In genomic region chr20:50389437-50389807, GRCh38 we compare ENCODE assay signal across 1 cellular context.
TF ChIP-seq lines count a peak whose summit lies in the region.

No MANE protein-coding gene starts in this region.

TF ChIP-seq in HepG2, 621 proteins besides CTCF, POLR2A, EP300 and RAD21 (continued from another document and continues in another):
- TF ChIP-seq, protein P1, sequence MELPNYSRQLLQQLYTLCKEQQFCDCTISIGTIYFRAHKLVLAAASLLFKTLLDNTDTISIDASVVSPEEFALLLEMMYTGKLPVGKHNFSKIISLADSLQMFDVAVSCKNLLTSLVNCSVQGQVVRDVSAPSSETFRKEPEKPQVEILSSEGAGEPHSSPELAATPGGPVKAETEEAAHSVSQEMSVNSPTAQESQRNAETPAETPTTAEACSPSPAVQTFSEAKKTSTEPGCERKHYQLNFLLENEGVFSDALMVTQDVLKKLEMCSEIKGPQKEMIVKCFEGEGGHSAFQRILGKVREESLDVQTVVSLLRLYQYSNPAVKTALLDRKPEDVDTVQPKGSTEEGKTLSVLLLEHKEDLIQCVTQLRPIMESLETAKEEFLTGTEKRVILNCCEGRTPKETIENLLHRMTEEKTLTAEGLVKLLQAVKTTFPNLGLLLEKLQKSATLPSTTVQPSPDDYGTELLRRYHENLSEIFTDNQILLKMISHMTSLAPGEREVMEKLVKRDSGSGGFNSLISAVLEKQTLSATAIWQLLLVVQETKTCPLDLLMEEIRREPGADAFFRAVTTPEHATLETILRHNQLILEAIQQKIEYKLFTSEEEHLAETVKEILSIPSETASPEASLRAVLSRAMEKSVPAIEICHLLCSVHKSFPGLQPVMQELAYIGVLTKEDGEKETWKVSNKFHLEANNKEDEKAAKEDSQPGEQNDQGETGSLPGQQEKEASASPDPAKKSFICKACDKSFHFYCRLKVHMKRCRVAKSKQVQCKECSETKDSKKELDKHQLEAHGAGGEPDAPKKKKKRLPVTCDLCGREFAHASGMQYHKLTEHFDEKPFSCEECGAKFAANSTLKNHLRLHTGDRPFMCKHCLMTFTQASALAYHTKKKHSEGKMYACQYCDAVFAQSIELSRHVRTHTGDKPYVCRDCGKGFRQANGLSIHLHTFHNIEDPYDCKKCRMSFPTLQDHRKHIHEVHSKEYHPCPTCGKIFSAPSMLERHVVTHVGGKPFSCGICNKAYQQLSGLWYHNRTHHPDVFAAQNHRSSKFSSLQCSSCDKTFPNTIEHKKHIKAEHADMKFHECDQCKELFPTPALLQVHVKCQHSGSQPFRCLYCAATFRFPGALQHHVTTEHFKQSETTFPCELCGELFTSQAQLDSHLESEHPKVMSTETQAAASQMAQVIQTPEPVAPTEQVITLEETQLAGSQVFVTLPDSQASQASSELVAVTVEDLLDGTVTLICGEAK (IDR thresholded peaks at IDR 0.05), result no peak
- TF ChIP-seq, protein P1 (CRISPR knock-in tag; IDR thresholded peaks at IDR 0.05), result no peak; the same call in 1 of the 2 replicates
- no peak for TF ChIP-seq MAFG (CRISPR knock-in tag; IDR thresholded peaks at IDR 0.05)
- no peak for TF ChIP-seq ZNF619 (CRISPR knock-in tag; IDR thresholded peaks at IDR 0.05)
- peak; percentile 10; the same call in 1 of the 2 replicates for TF ChIP-seq KDM2A (CRISPR knock-in tag; IDR thresholded peaks at IDR 0.05; ENCODE audit: borderline replicate concordance, low read depth)
- TF ChIP-seq TFDP1 (CRISPR knock-in tag; IDR thresholded peaks at IDR 0.05; ENCODE audit: borderline replicate concordance), result peak; percentile 51; the same call in 1 of the 2 replicates
- TF ChIP-seq SKI (IDR thresholded peaks at IDR 0.05; ENCODE audit: partially characterized antibody), result peak; percentile 54
- no peak for TF ChIP-seq PAX8 (CRISPR knock-in tag; IDR thresholded peaks at IDR 0.05; ENCODE audit: borderline replicate concordance)
- no peak for TF ChIP-seq ZNF367 (CRISPR knock-in tag; IDR thresholded peaks at IDR 0.05; ENCODE audit: borderline replicate concordance)
- no peak for TF ChIP-seq PBX3 (CRISPR knock-in tag; IDR thresholded peaks at IDR 0.05; ENCODE audit: borderline replicate concordance)
- no peak for TF ChIP-seq SRSF4 (IDR thresholded peaks at IDR 0.05; ENCODE audit: low read depth, low read length, poor library complexity, severe bottlenecking)
- TF ChIP-seq NFYB (CRISPR knock-in tag; IDR thresholded peaks at IDR 0.05), result no peak
- TF ChIP-seq ARID5B (CRISPR knock-in tag; IDR thresholded peaks at IDR 0.05), result peak; percentile 93
- no peak for TF ChIP-seq ZBTB2 (CRISPR knock-in tag; IDR thresholded peaks at IDR 0.05; ENCODE audit: low read depth)
- TF ChIP-seq ZNF7 (CRISPR knock-in tag; IDR thresholded peaks at IDR 0.05), result peak; percentile 26; the same call in 1 of the 2 replicates
- TF ChIP-seq, protein P2, sequence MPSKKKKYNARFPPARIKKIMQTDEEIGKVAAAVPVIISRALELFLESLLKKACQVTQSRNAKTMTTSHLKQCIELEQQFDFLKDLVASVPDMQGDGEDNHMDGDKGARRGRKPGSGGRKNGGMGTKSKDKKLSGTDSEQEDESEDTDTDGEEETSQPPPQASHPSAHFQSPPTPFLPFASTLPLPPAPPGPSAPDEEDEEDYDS (CRISPR knock-in tag; IDR thresholded peaks at IDR 0.05), result 0 out of 2 replicates have a peak, but pooled peaks have one; percentile 32
- no peak for TF ChIP-seq ZNF282 (IDR thresholded peaks at IDR 0.05; ENCODE audit: partially characterized antibody)
- peak; percentile 17; the same call in 1 of the 2 replicates for TF ChIP-seq ELF1 (CRISPR knock-in tag; IDR thresholded peaks at IDR 0.05)
- no peak for TF ChIP-seq ZIK1 (CRISPR knock-in tag; IDR thresholded peaks at IDR 0.05; ENCODE audit: borderline replicate concordance, low read depth)
- TF ChIP-seq TEAD2 (CRISPR knock-in tag; IDR thresholded peaks at IDR 0.05), result no peak
- no peak for TF ChIP-seq ZBTB14 (CRISPR knock-in tag; IDR thresholded peaks at IDR 0.05)
- TF ChIP-seq ARNT (IDR thresholded peaks at IDR 0.05), result no peak
- TF ChIP-seq, protein P3, sequence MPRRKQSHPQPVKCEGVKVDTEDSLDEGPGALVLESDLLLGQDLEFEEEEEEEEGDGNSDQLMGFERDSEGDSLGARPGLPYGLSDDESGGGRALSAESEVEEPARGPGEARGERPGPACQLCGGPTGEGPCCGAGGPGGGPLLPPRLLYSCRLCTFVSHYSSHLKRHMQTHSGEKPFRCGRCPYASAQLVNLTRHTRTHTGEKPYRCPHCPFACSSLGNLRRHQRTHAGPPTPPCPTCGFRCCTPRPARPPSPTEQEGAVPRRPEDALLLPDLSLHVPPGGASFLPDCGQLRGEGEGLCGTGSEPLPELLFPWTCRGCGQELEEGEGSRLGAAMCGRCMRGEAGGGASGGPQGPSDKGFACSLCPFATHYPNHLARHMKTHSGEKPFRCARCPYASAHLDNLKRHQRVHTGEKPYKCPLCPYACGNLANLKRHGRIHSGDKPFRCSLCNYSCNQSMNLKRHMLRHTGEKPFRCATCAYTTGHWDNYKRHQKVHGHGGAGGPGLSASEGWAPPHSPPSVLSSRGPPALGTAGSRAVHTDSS (CRISPR knock-in tag; conservative IDR thresholded peaks at IDR 0.05), result no peak
- no peak for TF ChIP-seq ZZZ3 (CRISPR knock-in tag; IDR thresholded peaks at IDR 0.05; ENCODE audit: borderline replicate concordance)
- no peak for TF ChIP-seq PRMT3 (CRISPR knock-in tag; IDR thresholded peaks at IDR 0.05; ENCODE audit: borderline replicate concordance, low read depth)
- TF ChIP-seq EZH2 (conservative IDR thresholded peaks at IDR 0.05; ENCODE audit: low read depth, low read length), result no peak
- TF ChIP-seq POLR2AphosphoS5 (IDR thresholded peaks at IDR 0.05; ENCODE audit: low read depth, low read length), result peak; percentile 3; the same call in 1 of the 2 replicates
- no peak for TF ChIP-seq NFE2L2 (IDR thresholded peaks at IDR 0.05; ENCODE audit: low read length)
- TF ChIP-seq KAT2B (IDR thresholded peaks at IDR 0.05; ENCODE audit: borderline replicate concordance, low read depth, low read length), result no peak
- no peak; the same call in 1 of the 2 replicates for TF ChIP-seq GATAD1 (CRISPR knock-in tag; IDR thresholded peaks at IDR 0.05)
- peak; percentile 75 for TF ChIP-seq ZGPAT (CRISPR knock-in tag; IDR thresholded peaks at IDR 0.05)
- TF ChIP-seq FLYWCH1 (CRISPR knock-in tag; IDR thresholded peaks at IDR 0.05), result no peak
- TF ChIP-seq ZNF883 (CRISPR knock-in tag; IDR thresholded peaks at IDR 0.05; ENCODE audit: not compliant biosample characterization), result no peak
- TF ChIP-seq PHF21A (CRISPR knock-in tag; IDR thresholded peaks at IDR 0.05), result no peak
- TF ChIP-seq FOSL2 (CRISPR knock-in tag; IDR thresholded peaks at IDR 0.05), result peak; percentile 72
- peak; percentile 14; the same call in 1 of the 2 replicates for TF ChIP-seq ESRRA (CRISPR knock-in tag; IDR thresholded peaks at IDR 0.05; ENCODE audit: low read depth)
- peak; percentile 83; the same call in 1 of the 2 replicates for TF ChIP-seq ZKSCAN5 (CRISPR knock-in tag; IDR thresholded peaks at IDR 0.05)
- no peak for TF ChIP-seq ZNF546 (CRISPR knock-in tag; conservative IDR thresholded peaks at IDR 0.05)
- TF ChIP-seq MAFK (conservative IDR thresholded peaks at IDR 0.05 in 1 of 2, IDR thresholded peaks at IDR 0.05 in 1 of 2; ENCODE audit: low read length in 2 of 2), result no peak
- no peak for TF ChIP-seq ZNF343 (CRISPR knock-in tag; IDR thresholded peaks at IDR 0.05)
- no peak for TF ChIP-seq RNF2 (conservative IDR thresholded peaks at IDR 0.05; ENCODE audit: low read depth)
